In the genomic region with DNA sequence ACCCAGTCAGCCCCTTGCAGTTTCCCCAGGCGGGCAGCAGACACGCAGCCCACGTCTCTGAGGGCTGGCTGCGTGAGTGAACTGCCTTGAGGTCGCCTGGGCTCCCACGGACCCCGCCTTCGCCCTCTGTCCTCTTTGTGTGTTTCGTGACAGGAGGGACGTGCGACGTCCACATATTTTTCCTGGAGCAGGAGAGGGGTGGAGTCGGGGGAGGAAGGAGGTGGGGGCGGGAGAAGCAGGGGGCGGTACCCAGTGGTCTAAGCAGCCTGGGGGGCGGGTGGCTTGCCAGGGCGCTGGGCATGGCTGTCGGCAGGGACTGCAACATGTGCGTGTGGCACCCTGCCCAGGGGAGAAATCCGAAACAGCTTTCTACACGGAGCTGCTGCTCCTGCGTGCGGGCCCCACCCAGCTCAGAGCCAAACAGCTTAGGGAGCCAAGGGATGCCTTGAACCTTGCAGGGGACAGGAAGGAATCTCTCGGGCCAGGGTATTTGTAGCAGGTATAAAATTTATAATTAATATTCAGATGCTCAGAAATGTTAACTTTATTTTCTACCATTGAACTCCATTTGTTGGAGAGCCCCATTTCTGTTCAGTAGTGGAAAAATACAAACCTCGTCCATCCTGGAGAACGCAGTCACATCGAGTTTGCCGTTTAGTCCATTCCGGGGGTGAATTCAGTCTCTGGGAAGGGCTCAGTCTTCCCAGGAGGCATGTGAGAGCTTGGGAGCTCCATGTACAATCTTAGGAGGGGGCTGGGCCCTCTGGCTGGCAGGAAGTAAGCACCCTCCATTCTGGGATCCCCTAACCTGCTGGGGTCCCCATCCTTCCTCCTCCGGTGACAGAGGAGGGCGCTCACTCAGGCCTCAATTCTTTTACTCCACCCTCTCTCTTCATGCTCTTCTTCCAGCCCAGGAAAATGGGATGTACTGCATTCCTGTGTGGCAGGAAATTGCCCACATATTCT, we compare ENCODE assay signal across 10 cellular contexts.
DNase-seq lines count a peak whose midpoint lies in the region; ATAC-seq, FAIRE-seq and TF ChIP-seq lines count a peak whose summit lies in the region.
"Had no signal": no experiment of that assay in that cellular context is flagged by ENCODE, and none has a peak within 500 bp of the region (broad histone marks: within the 10 kb centered on the region; RNA-seq: fewer than 3 reads in every experiment).

No MANE protein-coding gene starts in this region.

- H3K36me3 Mint-ChIP-seq in endodermal cell (ENCODE audit: low read depth) = no peaks in the 10 kb centered on the region
- no peaks in the 10 kb centered on the region for H3K36me3 Mint-ChIP-seq in memory B cell

- DNase-seq in A549 (ENCODE audit: low read depth in 1 of 2, low spot score in 1 of 2) (peak; percentile 55 to 79), GM19239 (ENCODE audit: insufficient read length, low spot score) (no peak), RPMI8226 (peak; percentile 53), endodermal cell (peak; percentile 69), memory B cell (ENCODE audit: low spot score in 2 of 2) (no peak), tibial nerve (ENCODE audit: low spot score in 2 of 2) (peak in 1 of 2 donors; percentile 36)

- TF ChIP-seq EP300 in A549 (IDR thresholded peaks at IDR 0.05) (no peak), tibial nerve (IDR thresholded peaks at IDR 0.05) (no peak)

- H3K27me3 Mint-ChIP-seq in endodermal cell (ENCODE audit: insufficient read depth) (peaks cover 12% of the 10 kb centered on the region), memory B cell (no peaks in the 10 kb centered on the region)

- no peak overlapping the region for H3K9ac ChIP-seq in endodermal cell (ENCODE audit: extremely low read depth, low read length, poor library complexity, severe bottlenecking)

- peak overlapping the region; percentile 47 to 80 for H3K27ac ChIP-seq in A549
- H3K27ac ChIP-seq in endodermal cell (ENCODE audit: low read depth, low read length) = no peak overlapping the region
- H3K27ac ChIP-seq in tibial nerve = peak overlapping the region in 3 of 4 donors; percentile 62 to 72 (median 69)

- FAIRE-seq in A549 (lab: Jason Lieb, UNC) (no peak), GM19239 (lab: Jason Lieb, UNC) (peak; percentile 62)
- FAIRE-seq: endometrium, GM18507 had no signal

- H3K4me2 ChIP-seq in A549 = peak overlapping the region; percentile 76

- H3K27me3 ChIP-seq in endodermal cell (ENCODE audit: control insufficient read depth, insufficient read depth, low read length, poor library complexity, severe bottlenecking) (no peaks in the 10 kb centered on the region), tibial nerve (no peaks in the 10 kb centered on the region)

- no peak for TF ChIP-seq RAD21 in A549 (conservative IDR thresholded peaks at IDR 0.05 in 1 of 2, IDR thresholded peaks at IDR 0.05 in 1 of 2)

- POLR2A ChIA-PET in A549 (lab: Yijun Ruan, JAX) = interaction anchor here (0.7 to 0.8 kb wide), 2 partner anchors 10 to 16 kb away, joined by 3 read pairs; no protein-coding TSS in a partner anchor

- H3K36me3 ChIP-seq in endodermal cell (ENCODE audit: control insufficient read depth, insufficient read depth, low read length) (no peaks in the 10 kb centered on the region), tibial nerve (no peaks in the 10 kb centered on the region)

- whole genome bisulfite sequencing in A549 (ENCODE audit: missing lambda C conversion rate) = 16% methylated on average over 25 of the region's 31 CpGs
- 30 to 31% methylated on average over 9 to 30 of the region's 31 CpGs for WGBS in endodermal cell (ENCODE audit: insufficient coverage in 1 of 2, insufficient read length in 1 of 2), 2 experiments
- WGBS in tibial nerve, 2 donors = 4 to 5% methylated on average over 26 to 27 of the region's 31 CpGs

- H3K27ac Mint-ChIP-seq in endodermal cell (no peak overlapping the region), memory B cell (peak overlapping the region; percentile 21)

- CTCF ChIA-PET in A549 (lab: Yijun Ruan, JAX) = interaction anchor here (0.6 to 1.8 kb wide), 4 partner anchors 10 to 386 kb away, joined by 3 to 5 read pairs (median 3); no protein-coding TSS in a partner anchor

- ATAC-seq in A549 = peak; percentile 73 to 89
- peak; percentile 52 for ATAC-seq in memory B cell (ENCODE audit: low read depth)
- no peak for ATAC-seq in GM21390 (IDR thresholded peaks at IDR 0.05; ENCODE audit: unreplicated experiment)
- no peak for ATAC-seq in GM21723 (IDR thresholded peaks at IDR 0.05; ENCODE audit: unreplicated experiment)

- peak overlapping the region; percentile 47 for H3K4me3 Mint-ChIP-seq in endodermal cell
- H3K4me3 Mint-ChIP-seq in memory B cell = peak overlapping the region; percentile 73

- TF ChIP-seq POLR2A in A549 (IDR thresholded peaks at IDR 0.05; ENCODE audit: low read length) (no peak), tibial nerve (IDR thresholded peaks at IDR 0.05) (no peak)

- H3K4me1 Mint-ChIP-seq in endodermal cell = peaks cover 16% of the 10 kb centered on the region
- peaks cover 15% of the 10 kb centered on the region for H3K4me1 Mint-ChIP-seq in memory B cell

- peak overlapping the region; percentile 45 for H3K4me3 ChIP-seq in A549
- H3K4me3 ChIP-seq in endodermal cell (ENCODE audit: low read length) = peak overlapping the region; percentile 11
- peak overlapping the region; percentile 26 to 54 (median 36) for H3K4me3 ChIP-seq in tibial nerve

- H3K4me1 ChIP-seq in A549 = peaks cover 13% of the 10 kb centered on the region
- peaks cover 3% of the 10 kb centered on the region for H3K4me1 ChIP-seq in endodermal cell (ENCODE audit: control insufficient read depth, insufficient read depth, low read length)
- peaks cover 0 to 24% (median 12%) of the 10 kb centered on the region in 4 donors for H3K4me1 ChIP-seq in tibial nerve

- H3K9me3 ChIP-seq in A549 (no peaks in the 10 kb centered on the region), endodermal cell (ENCODE audit: control insufficient read depth, low read length) (no peaks in the 10 kb centered on the region), tibial nerve (no peaks in the 10 kb centered on the region)

- H3K9me3 Mint-ChIP-seq in endodermal cell (no peaks in the 10 kb centered on the region), memory B cell (no peaks in the 10 kb centered on the region)

- no peak for TF ChIP-seq CTCF in A549 (IDR thresholded peaks at IDR 0.05)
- no peak for TF ChIP-seq CTCF in endodermal cell (conservative IDR thresholded peaks at IDR 0.05)
- TF ChIP-seq CTCF in tibial nerve (IDR thresholded peaks at IDR 0.05) = no peak

TF ChIP-seq in A549, 52 proteins besides CTCF, POLR2A, EP300 and RAD21:
- TF ChIP-seq RNF2 (IDR thresholded peaks at IDR 0.05; ENCODE audit: borderline replicate concordance, low read depth) = no peak
- peak; percentile 37 for TF ChIP-seq MAFK (IDR thresholded peaks at IDR 0.05; ENCODE audit: partially characterized antibody)
- TF ChIP-seq RFX5 (IDR thresholded peaks at IDR 0.05) = no peak
- TF ChIP-seq RARB (CRISPR knock-in tag; IDR thresholded peaks at IDR 0.05) = no peak
- TF ChIP-seq, protein P1, sequence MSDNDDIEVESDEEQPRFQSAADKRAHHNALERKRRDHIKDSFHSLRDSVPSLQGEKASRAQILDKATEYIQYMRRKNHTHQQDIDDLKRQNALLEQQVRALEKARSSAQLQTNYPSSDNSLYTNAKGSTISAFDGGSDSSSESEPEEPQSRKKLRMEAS (IDR thresholded peaks at IDR 0.05) = peak; percentile 23; the same call in 1 of the 2 replicates
- TF ChIP-seq KDM1A (IDR thresholded peaks at IDR 0.05; ENCODE audit: low read depth) = no peak
- no peak for TF ChIP-seq NPAS2 (CRISPR knock-in tag; IDR thresholded peaks at IDR 0.05; ENCODE audit: borderline replicate concordance)
- TF ChIP-seq ZC3H11A (IDR thresholded peaks at IDR 0.05) = no peak
- TF ChIP-seq, protein P2, sequence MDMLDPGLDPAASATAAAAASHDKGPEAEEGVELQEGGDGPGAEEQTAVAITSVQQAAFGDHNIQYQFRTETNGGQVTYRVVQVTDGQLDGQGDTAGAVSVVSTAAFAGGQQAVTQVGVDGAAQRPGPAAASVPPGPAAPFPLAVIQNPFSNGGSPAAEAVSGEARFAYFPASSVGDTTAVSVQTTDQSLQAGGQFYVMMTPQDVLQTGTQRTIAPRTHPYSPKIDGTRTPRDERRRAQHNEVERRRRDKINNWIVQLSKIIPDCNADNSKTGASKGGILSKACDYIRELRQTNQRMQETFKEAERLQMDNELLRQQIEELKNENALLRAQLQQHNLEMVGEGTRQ (IDR thresholded peaks at IDR 0.05) = no peak
- TF ChIP-seq ZNF302 (CRISPR knock-in tag; IDR thresholded peaks at IDR 0.05) = no peak
- TF ChIP-seq RCOR1 (IDR thresholded peaks at IDR 0.05; ENCODE audit: low read depth, low read length) = no peak
- TF ChIP-seq CBX2 (IDR thresholded peaks at IDR 0.05; ENCODE audit: borderline replicate concordance, low read depth) = no peak
- TF ChIP-seq, protein P3, sequence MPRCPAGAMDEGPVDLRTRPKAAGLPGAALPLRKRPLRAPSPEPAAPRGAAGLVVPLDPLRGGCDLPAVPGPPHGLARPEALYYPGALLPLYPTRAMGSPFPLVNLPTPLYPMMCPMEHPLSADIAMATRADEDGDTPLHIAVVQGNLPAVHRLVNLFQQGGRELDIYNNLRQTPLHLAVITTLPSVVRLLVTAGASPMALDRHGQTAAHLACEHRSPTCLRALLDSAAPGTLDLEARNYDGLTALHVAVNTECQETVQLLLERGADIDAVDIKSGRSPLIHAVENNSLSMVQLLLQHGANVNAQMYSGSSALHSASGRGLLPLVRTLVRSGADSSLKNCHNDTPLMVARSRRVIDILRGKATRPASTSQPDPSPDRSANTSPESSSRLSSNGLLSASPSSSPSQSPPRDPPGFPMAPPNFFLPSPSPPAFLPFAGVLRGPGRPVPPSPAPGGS (IDR thresholded peaks at IDR 0.05) = no peak
- TF ChIP-seq HEYL (CRISPR knock-in tag; IDR thresholded peaks at IDR 0.05) = no peak
- TF ChIP-seq GATA3 (IDR thresholded peaks at IDR 0.05; ENCODE audit: borderline replicate concordance) = no peak
- no peak for TF ChIP-seq JUN (IDR thresholded peaks at IDR 0.05)
- no peak for TF ChIP-seq TFCP2L1 (CRISPR knock-in tag; IDR thresholded peaks at IDR 0.05)
- TF ChIP-seq HDAC2 (IDR thresholded peaks at IDR 0.05) = no peak
- TF ChIP-seq HOXB13 (CRISPR knock-in tag; IDR thresholded peaks at IDR 0.05; ENCODE audit: low read depth) = no peak
- TF ChIP-seq, protein P4, sequence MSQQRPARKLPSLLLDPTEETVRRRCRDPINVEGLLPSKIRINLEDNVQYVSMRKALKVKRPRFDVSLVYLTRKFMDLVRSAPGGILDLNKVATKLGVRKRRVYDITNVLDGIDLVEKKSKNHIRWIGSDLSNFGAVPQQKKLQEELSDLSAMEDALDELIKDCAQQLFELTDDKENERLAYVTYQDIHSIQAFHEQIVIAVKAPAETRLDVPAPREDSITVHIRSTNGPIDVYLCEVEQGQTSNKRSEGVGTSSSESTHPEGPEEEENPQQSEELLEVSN (IDR thresholded peaks at IDR 0.05; ENCODE audit: borderline replicate concordance, low read depth) = peak; percentile 56; the same call in 1 of the 2 replicates
TF ChIP-seq in A549: peak in this region for 3.

Comparison
In these comparisons a context has a peak if more than half of its experiments do, and no peak if none do; other contexts are left out.
1. ATAC-seq: peak in A549 (2 of 2) and memory B cell (single experiment); none in GM21390 (single experiment) and GM21723 (single experiment).
2. DNase-seq: peak in A549 (2 of 2), RPMI8226 (single experiment) and endodermal cell (single experiment); none in GM19239 (single experiment) and memory B cell (0 of 2).
3. Peak in every context shown above with its lines, with median percentiles within 50 percentile points of each other: H3K4me3 ChIP-seq.